Comparison of ENCODE assay signal across 16 cellular contexts in the genomic region with DNA sequence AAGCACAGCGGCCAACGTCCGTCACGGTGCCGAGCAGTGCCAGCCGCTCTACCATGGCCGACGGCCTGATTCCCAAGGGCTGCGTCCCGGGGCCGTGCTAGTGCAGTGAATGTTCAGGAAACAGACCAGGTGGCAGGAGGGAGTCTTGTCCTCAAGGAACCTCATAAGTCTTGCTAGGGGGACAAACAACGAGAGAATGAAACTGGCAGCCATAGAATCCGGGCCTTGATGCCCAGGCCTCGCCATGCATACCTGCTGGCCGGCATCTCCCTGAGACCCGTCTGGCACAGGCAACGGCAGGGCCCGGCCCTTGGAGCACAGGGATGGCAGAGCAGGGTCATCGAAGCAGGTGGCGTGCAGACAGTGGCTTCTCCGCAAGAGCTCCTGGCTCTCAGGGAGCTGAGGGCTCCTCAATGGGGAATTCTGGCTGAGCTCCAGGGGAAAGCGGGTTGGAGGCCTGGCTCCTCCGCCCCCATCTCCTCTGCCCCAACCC. TPM values are rescaled to one million over a fixed set of nuclear protein-coding genes. Genes with fewer than 3 reads are reported as not detected.
DNase-seq lines count a peak whose midpoint lies in the region; ATAC-seq and TF ChIP-seq lines count a peak whose summit lies in the region.
"Had no signal": no experiment of that assay in that cellular context is flagged by ENCODE, and none has a peak within 500 bp of the region (broad histone marks: within the 10 kb centered on the region; RNA-seq: fewer than 3 reads in every experiment).

No MANE protein-coding gene starts in this region.

- H3K27me3 ChIP-seq in GM23338 (ENCODE audit: insufficient read depth) (no peaks in the 10 kb centered on the region), sigmoid colon (no peaks in the 10 kb centered on the region)
- H3K27me3 ChIP-seq: BE2C, esophagus muscularis mucosa had no signal

- no peak for TF ChIP-seq POLR2A in sigmoid colon (IDR thresholded peaks at IDR 0.05)

- no peaks in the 10 kb centered on the region for H3F3A ChIP-seq in GM23338 (replicated peaks; ENCODE audit: low read depth)

- no peak overlapping the region for H3K4me3 ChIP-seq in GM23338
- no peak overlapping the region for H3K4me3 ChIP-seq in sigmoid colon
- H3K4me3 ChIP-seq: esophagus muscularis mucosa, lung, thoracic aorta had no signal

- no peaks in the 10 kb centered on the region for H3K9me3 Mint-ChIP-seq in GM23338
- H3K9me3 Mint-ChIP-seq: activated CD4-positive, alpha-beta T cell treated with anti-CD3 and anti-CD28 coated beads, Interleukin-2, amount 10 ng/mL, durations not matched to agents 7 days and 5 days; activated naive CD4-positive, alpha-beta T cell treated with anti-CD3 and anti-CD28 coated beads, Interleukin-2, amount 50 U/mL, for 24 hours had no signal

- no peak overlapping the region for H2AFZ ChIP-seq in GM23338

- DNase-seq in GM23338 (ENCODE audit: low spot score) (no peak), NCI-H2029 treated with DMSO at 0.1 percent for 48 hours (lab: John Stamatoyannopoulos, UW) (peak; percentile 29), cerebellar cortex (ENCODE audit: low spot score) (peak; percentile 52), sigmoid colon (peak; percentile 61), SIG-M5 treated with dmso at 0.1 percent for 504 hours (lab: John Stamatoyannopoulos, UW; ENCODE audit: unreplicated experiment) (no peak)
- DNase-seq: activated CD4-positive, alpha-beta T cell treated with anti-CD3 and anti-CD28 coated beads, Interleukin-2, amount 10 ng/mL, durations not matched to agents 7 days and 5 days; BE2C; NCI-H1436 had no signal

- H3K79me2 ChIP-seq in GM23338 (replicated peaks; ENCODE audit: insufficient read depth) = peaks cover 37% of the 10 kb centered on the region

- H3K27me3 Mint-ChIP-seq in GM23338 (ENCODE audit: insufficient read depth, low read depth, poor library complexity) = peaks cover 7% of the 10 kb centered on the region
- H3K27me3 Mint-ChIP-seq: brain had no signal

- no peak for TF ChIP-seq EP300 in sigmoid colon (IDR thresholded peaks at IDR 0.05)

- no peaks in the 10 kb centered on the region for H3K9me2 ChIP-seq in GM23338 (ENCODE audit: insufficient read depth)

- H3K4me1 ChIP-seq in GM23338 (ENCODE audit: insufficient read depth) = peaks cover 7% of the 10 kb centered on the region; the same call in 1 of the 2 replicates
- peaks cover 0 to 65% (median 55%) of the 10 kb centered on the region in 4 donors for H3K4me1 ChIP-seq in sigmoid colon

- H3K36me3 Mint-ChIP-seq in GM23338 (ENCODE audit: low read depth) = no peaks in the 10 kb centered on the region; the same call in 2 of the 3 replicates
- H3K36me3 Mint-ChIP-seq: activated naive CD4-positive, alpha-beta T cell treated with anti-CD3 and anti-CD28 coated beads, Interleukin-2, amount 50 U/mL, for 24 hours had no signal

- 92 to 93% methylated on average over 23 of the region's 23 CpGs for WGBS in sigmoid colon, 2 donors

- H3K27ac ChIP-seq in GM23338 (ENCODE audit: low read depth) (no peak overlapping the region), sigmoid colon (peak overlapping the region in 3 of 4 donors; percentile 40 to 88 (median 46))
- H3K27ac ChIP-seq: KMS-11, thoracic aorta had no signal

- H3K4me1 Mint-ChIP-seq in GM23338 = peaks cover 30% of the 10 kb centered on the region
- H3K4me1 Mint-ChIP-seq: activated naive CD4-positive, alpha-beta T cell treated with anti-CD3 and anti-CD28 coated beads, Interleukin-2, amount 50 U/mL, for 24 hours had no signal

- no peaks in the 10 kb centered on the region for H3K9me3 ChIP-seq in sigmoid colon
- H3K9me3 ChIP-seq: BE2C, esophagus muscularis mucosa, thoracic aorta had no signal

- peak overlapping the region; percentile 75; the same call in 1 of the 2 replicates for H3K27ac Mint-ChIP-seq in GM23338
- H3K27ac Mint-ChIP-seq: activated CD4-positive, alpha-beta T cell treated with anti-CD3 and anti-CD28 coated beads, Interleukin-2, amount 10 ng/mL, durations not matched to agents 7 days and 5 days; activated naive CD4-positive, alpha-beta T cell treated with anti-CD3 and anti-CD28 coated beads, Interleukin-2, amount 50 U/mL, for 24 hours had no signal

- H3K4me2 ChIP-seq in GM23338 = no peak overlapping the region
- H3K4me2 ChIP-seq: KMS-11 had no signal

- no peak overlapping the region for H3K4me3 Mint-ChIP-seq in GM23338
- H3K4me3 Mint-ChIP-seq: activated CD4-positive, alpha-beta T cell treated with anti-CD3 and anti-CD28 coated beads, Interleukin-2, amount 10 ng/mL, durations not matched to agents 7 days and 5 days; activated naive CD4-positive, alpha-beta T cell treated with anti-CD3 and anti-CD28 coated beads, Interleukin-2, amount 50 U/mL, for 24 hours; brain had no signal

- TF ChIP-seq CTCF in GM23338 (conservative IDR thresholded peaks at IDR 0.05; ENCODE audit: low read depth in 2 of 2) = no peak
- no peak for TF ChIP-seq CTCF in sigmoid colon (IDR thresholded peaks at IDR 0.05)

- H3K36me3 ChIP-seq in GM23338 (ENCODE audit: insufficient read depth) = no peaks in the 10 kb centered on the region
- H3K36me3 ChIP-seq in sigmoid colon = no peaks in the 10 kb centered on the region
- H3K36me3 ChIP-seq: BE2C, thoracic aorta had no signal

- intact Hi-C loops in sigmoid colon (cut with DNase I) = no loop called here

- ATAC-seq in GM23338 = no peak; the same call in 2 of the 3 replicates
- no peak for ATAC-seq in HG02981 (IDR thresholded peaks at IDR 0.05; ENCODE audit: unreplicated experiment)
- no peak for ATAC-seq in GM21360 (IDR thresholded peaks at IDR 0.05; ENCODE audit: unreplicated experiment)

- H4K20me1 ChIP-seq in GM23338 (replicated peaks; ENCODE audit: insufficient read depth) = peaks cover 23% of the 10 kb centered on the region

TF ChIP-seq in GM23338, 12 proteins besides CTCF, POLR2A, EP300 and RAD21 (continues in another document):
- TF ChIP-seq, protein P1, sequence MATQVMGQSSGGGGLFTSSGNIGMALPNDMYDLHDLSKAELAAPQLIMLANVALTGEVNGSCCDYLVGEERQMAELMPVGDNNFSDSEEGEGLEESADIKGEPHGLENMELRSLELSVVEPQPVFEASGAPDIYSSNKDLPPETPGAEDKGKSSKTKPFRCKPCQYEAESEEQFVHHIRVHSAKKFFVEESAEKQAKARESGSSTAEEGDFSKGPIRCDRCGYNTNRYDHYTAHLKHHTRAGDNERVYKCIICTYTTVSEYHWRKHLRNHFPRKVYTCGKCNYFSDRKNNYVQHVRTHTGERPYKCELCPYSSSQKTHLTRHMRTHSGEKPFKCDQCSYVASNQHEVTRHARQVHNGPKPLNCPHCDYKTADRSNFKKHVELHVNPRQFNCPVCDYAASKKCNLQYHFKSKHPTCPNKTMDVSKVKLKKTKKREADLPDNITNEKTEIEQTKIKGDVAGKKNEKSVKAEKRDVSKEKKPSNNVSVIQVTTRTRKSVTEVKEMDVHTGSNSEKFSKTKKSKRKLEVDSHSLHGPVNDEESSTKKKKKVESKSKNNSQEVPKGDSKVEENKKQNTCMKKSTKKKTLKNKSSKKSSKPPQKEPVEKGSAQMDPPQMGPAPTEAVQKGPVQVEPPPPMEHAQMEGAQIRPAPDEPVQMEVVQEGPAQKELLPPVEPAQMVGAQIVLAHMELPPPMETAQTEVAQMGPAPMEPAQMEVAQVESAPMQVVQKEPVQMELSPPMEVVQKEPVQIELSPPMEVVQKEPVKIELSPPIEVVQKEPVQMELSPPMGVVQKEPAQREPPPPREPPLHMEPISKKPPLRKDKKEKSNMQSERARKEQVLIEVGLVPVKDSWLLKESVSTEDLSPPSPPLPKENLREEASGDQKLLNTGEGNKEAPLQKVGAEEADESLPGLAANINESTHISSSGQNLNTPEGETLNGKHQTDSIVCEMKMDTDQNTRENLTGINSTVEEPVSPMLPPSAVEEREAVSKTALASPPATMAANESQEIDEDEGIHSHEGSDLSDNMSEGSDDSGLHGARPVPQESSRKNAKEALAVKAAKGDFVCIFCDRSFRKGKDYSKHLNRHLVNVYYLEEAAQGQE (IDR thresholded peaks at IDR 0.05; ENCODE audit: unreplicated experiment) = no peak
- TF ChIP-seq, protein P2, sequence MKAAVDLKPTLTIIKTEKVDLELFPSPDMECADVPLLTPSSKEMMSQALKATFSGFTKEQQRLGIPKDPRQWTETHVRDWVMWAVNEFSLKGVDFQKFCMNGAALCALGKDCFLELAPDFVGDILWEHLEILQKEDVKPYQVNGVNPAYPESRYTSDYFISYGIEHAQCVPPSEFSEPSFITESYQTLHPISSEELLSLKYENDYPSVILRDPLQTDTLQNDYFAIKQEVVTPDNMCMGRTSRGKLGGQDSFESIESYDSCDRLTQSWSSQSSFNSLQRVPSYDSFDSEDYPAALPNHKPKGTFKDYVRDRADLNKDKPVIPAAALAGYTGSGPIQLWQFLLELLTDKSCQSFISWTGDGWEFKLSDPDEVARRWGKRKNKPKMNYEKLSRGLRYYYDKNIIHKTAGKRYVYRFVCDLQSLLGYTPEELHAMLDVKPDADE (IDR thresholded peaks at IDR 0.05) = no peak
- no peak for TF ChIP-seq EZH2 (IDR thresholded peaks at IDR 0.05; ENCODE audit: low read depth, unreplicated experiment)
- TF ChIP-seq POLR2AphosphoS5 (IDR thresholded peaks at IDR 0.05; ENCODE audit: low read depth) = no peak

RNA-seq across cellular contexts. Expression of gene DIP2C, which starts 58.8 kb away (rescaled TPM):
- total RNA-seq in GM23338 (2014; rRNA removed; shearing (Covaris generic)) = 7.5 and 7.7 TPM in 2 replicates
- polyA plus RNA-seq in GM23338 (2016; fragmentation: Nextera tagmentation; extraction: Ambion mirVana) (5.0 and 5.1 TPM in 2 replicates), sigmoid colon (1 to 10 TPM; 1.8 to 5.5 (median 3.0) TPM)
- total RNA-seq in sigmoid colon = 10 to 100 TPM; 42.1 to 67.9 (median 50.3) TPM

Comparison
In these comparisons a context has a peak if more than half of its experiments do, and no peak if none do; other contexts are left out.
1. DNase-seq: peak in NCI-H2029 treated with DMSO at 0.1 percent for 48 hours (single experiment), cerebellar cortex (single experiment) and sigmoid colon (single experiment); none in GM23338 (single experiment) and SIG-M5 treated with dmso at 0.1 percent for 504 hours (single experiment).